In the genomic region with DNA sequence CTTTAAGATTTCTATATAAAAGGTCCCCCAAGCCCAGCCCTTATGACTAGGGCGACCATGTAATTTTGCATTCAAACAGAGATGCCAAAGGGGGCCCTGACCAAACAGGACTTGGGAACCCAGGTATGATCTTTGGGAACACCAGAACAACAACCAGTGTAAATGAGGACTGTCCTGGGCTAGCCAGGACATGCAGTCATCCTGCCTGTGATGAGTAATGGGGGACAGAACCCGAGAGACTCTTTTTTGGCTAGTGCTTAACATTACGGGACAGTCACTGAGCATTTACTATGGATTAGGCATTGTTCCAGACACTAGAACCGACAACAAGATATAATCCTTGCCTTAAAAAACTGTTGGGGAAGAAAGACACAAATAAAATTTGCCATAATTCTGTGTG, we compare ENCODE assay signal across 14 cellular contexts.
DNase-seq lines count a peak whose midpoint lies in the region; ATAC-seq and TF ChIP-seq lines count a peak whose summit lies in the region.
"Had no signal": no experiment of that assay in that cellular context is flagged by ENCODE, and none has a peak within 500 bp of the region (broad histone marks: within the 10 kb centered on the region; RNA-seq: fewer than 3 reads in every experiment).

No MANE protein-coding gene starts in this region.

- in situ Hi-C loops in mammary epithelial cell (cut with MboI; ENCODE audit: low sequenced_read_pairs in 2 of 2): no loop called here
- in situ Hi-C loops in KBM-7 (cut with MboI; ENCODE audit: low pct_unique_long_range_greater_than_20kb, low sequenced_read_pairs): no loop called here

- H2AFZ ChIP-seq in mammary epithelial cell (ENCODE audit: low read depth, low read length): no peak overlapping the region

- no peaks in the 10 kb centered on the region for H3K9me3 Mint-ChIP-seq in natural killer cell treated with Interleukin-12 subunit alpha and Interleukin-12 subunit beta and Interleukin-15 and Interleukin-18, amount 100 ng/mL, for 72 hours
- H3K9me3 Mint-ChIP-seq in natural killer cell: no peaks in the 10 kb centered on the region
- H3K9me3 Mint-ChIP-seq in nephron: no peaks in the 10 kb centered on the region
- H3K9me3 Mint-ChIP-seq: CD8-positive, alpha-beta memory T cell had no signal

- no peaks in the 10 kb centered on the region for H3K27me3 ChIP-seq in mammary epithelial cell (ENCODE audit: insufficient read depth, low read length)
- H3K27me3 ChIP-seq: BLaER1 had no signal

- no TSS peak for BruUV-seq in mammary epithelial cell (replicated peaks; lab: Mats Ljungman, UMichigan)

- H3K27me3 Mint-ChIP-seq in natural killer cell treated with Interleukin-12 subunit alpha and Interleukin-12 subunit beta and Interleukin-15 and Interleukin-18, amount 100 ng/mL, for 72 hours: peaks cover 8 to 13% of the 10 kb centered on the region in 2 donors
- H3K27me3 Mint-ChIP-seq in natural killer cell (ENCODE audit: low read depth in 2 of 2) (peaks cover 0 to 3% of the 10 kb centered on the region in 2 donors), nephron (ENCODE audit: low read depth) (peaks cover 5% of the 10 kb centered on the region)

- peak; percentile 15 for DNase-seq in natural killer cell treated with Interleukin-12 subunit alpha and Interleukin-12 subunit beta and Interleukin-15 and Interleukin-18, amount 100 ng/mL, for 72 hours (ENCODE audit: low spot score)
- no peak for DNase-seq in natural killer cell
- peak; percentile 35 for DNase-seq in mammary epithelial cell
- no peak for DNase-seq in NAMALWA (ENCODE audit: low spot score)
- DNase-seq in KBM-7: no peak
- DNase-seq: 8988T; AML-193; CD8-positive, alpha-beta memory T cell; DMS53; GF-D8 had no signal

- H3K27ac Mint-ChIP-seq in natural killer cell treated with Interleukin-12 subunit alpha and Interleukin-12 subunit beta and Interleukin-15 and Interleukin-18, amount 100 ng/mL, for 72 hours: no peak overlapping the region
- H3K27ac Mint-ChIP-seq in natural killer cell (no peak overlapping the region), nephron (peak overlapping the region in 2 of 3 experiments; percentile 13 to 47)

- no peak overlapping the region for H3K9ac ChIP-seq in mammary epithelial cell (ENCODE audit: insufficient read depth, low read length)
- H3K9ac ChIP-seq: BLaER1 had no signal

- dilution Hi-C loops in mammary epithelial cell (cut with HindIII; ENCODE audit: low sequenced_read_pairs): no loop called here

- no peak for ATAC-seq in natural killer cell treated with Interleukin-12 subunit alpha and Interleukin-12 subunit beta and Interleukin-15 and Interleukin-18, amount 100 ng/mL, for 72 hours
- ATAC-seq in natural killer cell (no peak), GM18519 (IDR thresholded peaks at IDR 0.05; ENCODE audit: low FRiP score, unreplicated experiment) (no peak)
- ATAC-seq: HCT116 had no signal

- intact Hi-C loops in natural killer cell (cut with micrococcal nuclease): no loop called here
- intact Hi-C loops in mammary epithelial cell (cut with micrococcal nuclease): loop anchor here (10.0 kb wide), 1 partner anchor 215 kb away; no protein-coding TSS in a partner anchor

- no peaks in the 10 kb centered on the region for H4K20me1 ChIP-seq in mammary epithelial cell (ENCODE audit: insufficient read depth, low read length)
- H4K20me1 ChIP-seq: BLaER1 had no signal

- H3K4me3 ChIP-seq in mammary epithelial cell (replicated peaks in 1 of 3; ENCODE audit: insufficient read depth in 1 of 3, low read depth in 2 of 3, low read length in 3 of 3): no peak overlapping the region
- H3K4me3 ChIP-seq: BLaER1 had no signal

- H3K9me3 ChIP-seq in mammary epithelial cell (replicated peaks; ENCODE audit: insufficient read depth, low read length): no peaks in the 10 kb centered on the region
- H3K9me3 ChIP-seq: BLaER1 had no signal

- H3K36me3 Mint-ChIP-seq in natural killer cell treated with Interleukin-12 subunit alpha and Interleukin-12 subunit beta and Interleukin-15 and Interleukin-18, amount 100 ng/mL, for 72 hours: no peaks in the 10 kb centered on the region
- H3K36me3 Mint-ChIP-seq in natural killer cell: no peaks in the 10 kb centered on the region
- no peaks in the 10 kb centered on the region for H3K36me3 Mint-ChIP-seq in nephron (ENCODE audit: low read depth)
- H3K36me3 Mint-ChIP-seq: CD8-positive, alpha-beta memory T cell had no signal

- H3K36me3 ChIP-seq in mammary epithelial cell (ENCODE audit: insufficient read depth, low read length): no peaks in the 10 kb centered on the region
- H3K36me3 ChIP-seq: BLaER1 had no signal

- H3K4me1 ChIP-seq in mammary epithelial cell (ENCODE audit: insufficient read depth, low read length): peaks cover 14% of the 10 kb centered on the region
- H3K4me1 ChIP-seq: BLaER1 had no signal

- TF ChIP-seq CTCF in natural killer cell (IDR thresholded peaks at IDR 0.05) (no peak), mammary epithelial cell (conservative IDR thresholded peaks at IDR 0.05 in 1 of 2, IDR thresholded peaks at IDR 0.05 in 1 of 2; ENCODE audit: extremely low read depth in 1 of 2, insufficient read depth in 1 of 2, low read depth in 1 of 2, low read length in 2 of 2) (no peak), nephron (IDR thresholded peaks at IDR 0.05; ENCODE audit: unreplicated experiment in 3 of 3) (no peak)

- WGBS in mammary epithelial cell (ENCODE audit: low coverage, missing lambda C conversion rate): 11% methylated on average over 4 of the region's 4 CpGs

- peak overlapping the region; percentile 39 for H3K4me2 ChIP-seq in mammary epithelial cell (ENCODE audit: insufficient read depth, low read depth, low read length)
- H3K4me2 ChIP-seq: BLaER1 had no signal

- no peaks in the 10 kb centered on the region for H3K4me1 Mint-ChIP-seq in natural killer cell treated with Interleukin-12 subunit alpha and Interleukin-12 subunit beta and Interleukin-15 and Interleukin-18, amount 100 ng/mL, for 72 hours (ENCODE audit: low read depth in 2 of 2)
- no peaks in the 10 kb centered on the region for H3K4me1 Mint-ChIP-seq in natural killer cell
- peaks cover 25% of the 10 kb centered on the region for H3K4me1 Mint-ChIP-seq in nephron
- H3K4me1 Mint-ChIP-seq: CD8-positive, alpha-beta memory T cell had no signal

- no peak overlapping the region for H3K27ac ChIP-seq in mammary epithelial cell (ENCODE audit: insufficient read depth, low read depth, low read length)
- H3K27ac ChIP-seq: BLaER1 had no signal

- CTCF ChIA-PET in mammary epithelial cell (lab: Charles Lee; ENCODE audit: low non-redundant PET): no interaction called here

- no peak overlapping the region for H3K4me3 Mint-ChIP-seq in natural killer cell treated with Interleukin-12 subunit alpha and Interleukin-12 subunit beta and Interleukin-15 and Interleukin-18, amount 100 ng/mL, for 72 hours
- no peak overlapping the region for H3K4me3 Mint-ChIP-seq in natural killer cell
- H3K4me3 Mint-ChIP-seq in nephron: no peak overlapping the region
- H3K4me3 Mint-ChIP-seq: CD8-positive, alpha-beta memory T cell had no signal

- H3K79me2 ChIP-seq in mammary epithelial cell (ENCODE audit: insufficient read depth, low read length): no peaks in the 10 kb centered on the region

Comparison
In these comparisons a context has a peak if more than half of its experiments do, and no peak if none do; other contexts are left out.
1. DNase-seq: peak in natural killer cell treated with Interleukin-12 subunit alpha and Interleukin-12 subunit beta and Interleukin-15 and Interleukin-18, amount 100 ng/mL, for 72 hours (single experiment) and mammary epithelial cell (single experiment); none in natural killer cell (single experiment), NAMALWA (single experiment) and KBM-7 (single experiment).
2. H3K27ac Mint-ChIP-seq: peak in nephron (2 of 3); none in natural killer cell treated with Interleukin-12 subunit alpha and Interleukin-12 subunit beta and Interleukin-15 and Interleukin-18, amount 100 ng/mL, for 72 hours (0 of 2) and natural killer cell (0 of 2).